ENCODE assay signal across 2 cellular contexts in the genomic region with DNA sequence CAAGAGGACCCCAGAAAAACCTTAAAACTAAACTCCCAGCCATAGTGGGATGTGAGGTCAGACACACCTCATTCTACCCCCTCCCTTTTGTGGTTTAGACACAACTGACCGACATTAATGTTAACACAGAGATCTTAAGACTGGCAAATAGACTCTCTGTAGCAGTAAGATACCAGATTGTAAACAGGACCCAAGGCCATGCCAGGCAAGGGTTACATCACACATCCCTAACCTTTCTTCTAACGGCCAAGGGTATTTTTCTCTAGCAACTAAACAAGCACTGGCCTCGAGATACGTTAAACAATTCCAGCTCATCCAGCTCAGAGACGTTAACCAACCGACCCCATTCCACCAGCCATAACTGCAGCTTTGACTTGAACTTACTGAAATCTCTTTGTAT.
TF ChIP-seq lines count a peak whose summit lies in the region.

No MANE protein-coding gene starts in this region.

TF ChIP-seq in liver, 16 proteins besides CTCF, POLR2A, EP300 and RAD21:
- TF ChIP-seq ATF3 (IDR thresholded peaks at IDR 0.05) (no peak), REST (IDR thresholded peaks at IDR 0.05) (no peak), TAF1 (conservative IDR thresholded peaks at IDR 0.05) (no peak), NR2F2 (IDR thresholded peaks at IDR 0.05) (no peak), EGR1 (IDR thresholded peaks at IDR 0.05; ENCODE audit: low read depth in 2 of 2) (no peak), SP1 (IDR thresholded peaks at IDR 0.05) (peak; percentile 32), JUND (IDR thresholded peaks at IDR 0.05) (peak in 1 of 2 donors; percentile 16), GABPA (IDR thresholded peaks at IDR 0.05 in 1 of 2, conservative IDR thresholded peaks at IDR 0.05 in 1 of 2) (no peak), RXRA (IDR thresholded peaks at IDR 0.05) (peak; percentile 31 to 76), MAX (IDR thresholded peaks at IDR 0.05) (peak; percentile 7), HNF4G (IDR thresholded peaks at IDR 0.05) (no peak), HNF4A (conservative IDR thresholded peaks at IDR 0.05) (peak; percentile 23 to 63), YY1 (IDR thresholded peaks at IDR 0.05) (no peak), FOXA2 (IDR thresholded peaks at IDR 0.05) (peak; percentile 51), FOXA1 (IDR thresholded peaks at IDR 0.05) (peak; percentile 27)
- TF ChIP-seq, protein P1, sequence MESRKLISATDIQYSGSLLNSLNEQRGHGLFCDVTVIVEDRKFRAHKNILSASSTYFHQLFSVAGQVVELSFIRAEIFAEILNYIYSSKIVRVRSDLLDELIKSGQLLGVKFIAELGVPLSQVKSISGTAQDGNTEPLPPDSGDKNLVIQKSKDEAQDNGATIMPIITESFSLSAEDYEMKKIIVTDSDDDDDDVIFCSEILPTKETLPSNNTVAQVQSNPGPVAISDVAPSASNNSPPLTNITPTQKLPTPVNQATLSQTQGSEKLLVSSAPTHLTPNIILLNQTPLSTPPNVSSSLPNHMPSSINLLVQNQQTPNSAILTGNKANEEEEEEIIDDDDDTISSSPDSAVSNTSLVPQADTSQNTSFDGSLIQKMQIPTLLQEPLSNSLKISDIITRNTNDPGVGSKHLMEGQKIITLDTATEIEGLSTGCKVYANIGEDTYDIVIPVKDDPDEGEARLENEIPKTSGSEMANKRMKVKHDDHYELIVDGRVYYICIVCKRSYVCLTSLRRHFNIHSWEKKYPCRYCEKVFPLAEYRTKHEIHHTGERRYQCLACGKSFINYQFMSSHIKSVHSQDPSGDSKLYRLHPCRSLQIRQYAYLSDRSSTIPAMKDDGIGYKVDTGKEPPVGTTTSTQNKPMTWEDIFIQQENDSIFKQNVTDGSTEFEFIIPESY (IDR thresholded peaks at IDR 0.05), result no peak

TF ChIP-seq in HepG2, 621 proteins besides CTCF, POLR2A, EP300 and RAD21:
- TF ChIP-seq ZBTB46 (CRISPR knock-in tag; IDR thresholded peaks at IDR 0.05; ENCODE audit: borderline replicate concordance), result no peak
- no peak for TF ChIP-seq ZNF724P (CRISPR knock-in tag; IDR thresholded peaks at IDR 0.05; ENCODE audit: borderline replicate concordance)
- TF ChIP-seq TAF15 (IDR thresholded peaks at IDR 0.05; ENCODE audit: low read depth, low read length, poor library complexity, severe bottlenecking), result no peak
- TF ChIP-seq ZNF629 (CRISPR knock-in tag; conservative IDR thresholded peaks at IDR 0.05), result no peak
- TF ChIP-seq ZC3H4 (CRISPR knock-in tag; IDR thresholded peaks at IDR 0.05; ENCODE audit: borderline replicate concordance), result no peak
- no peak for TF ChIP-seq ZNF816 (CRISPR knock-in tag; IDR thresholded peaks at IDR 0.05; ENCODE audit: borderline replicate concordance)
- TF ChIP-seq, protein P2, sequence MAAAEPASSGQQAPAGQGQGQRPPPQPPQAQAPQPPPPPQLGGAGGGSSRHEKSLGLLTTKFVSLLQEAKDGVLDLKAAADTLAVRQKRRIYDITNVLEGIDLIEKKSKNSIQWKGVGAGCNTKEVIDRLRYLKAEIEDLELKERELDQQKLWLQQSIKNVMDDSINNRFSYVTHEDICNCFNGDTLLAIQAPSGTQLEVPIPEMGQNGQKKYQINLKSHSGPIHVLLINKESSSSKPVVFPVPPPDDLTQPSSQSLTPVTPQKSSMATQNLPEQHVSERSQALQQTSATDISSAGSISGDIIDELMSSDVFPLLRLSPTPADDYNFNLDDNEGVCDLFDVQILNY (CRISPR knock-in tag; conservative IDR thresholded peaks at IDR 0.05), result no peak
- TF ChIP-seq POGZ (CRISPR knock-in tag; IDR thresholded peaks at IDR 0.05), result no peak
